ENCODE assay signal across 19 cellular contexts in the genomic region with DNA sequence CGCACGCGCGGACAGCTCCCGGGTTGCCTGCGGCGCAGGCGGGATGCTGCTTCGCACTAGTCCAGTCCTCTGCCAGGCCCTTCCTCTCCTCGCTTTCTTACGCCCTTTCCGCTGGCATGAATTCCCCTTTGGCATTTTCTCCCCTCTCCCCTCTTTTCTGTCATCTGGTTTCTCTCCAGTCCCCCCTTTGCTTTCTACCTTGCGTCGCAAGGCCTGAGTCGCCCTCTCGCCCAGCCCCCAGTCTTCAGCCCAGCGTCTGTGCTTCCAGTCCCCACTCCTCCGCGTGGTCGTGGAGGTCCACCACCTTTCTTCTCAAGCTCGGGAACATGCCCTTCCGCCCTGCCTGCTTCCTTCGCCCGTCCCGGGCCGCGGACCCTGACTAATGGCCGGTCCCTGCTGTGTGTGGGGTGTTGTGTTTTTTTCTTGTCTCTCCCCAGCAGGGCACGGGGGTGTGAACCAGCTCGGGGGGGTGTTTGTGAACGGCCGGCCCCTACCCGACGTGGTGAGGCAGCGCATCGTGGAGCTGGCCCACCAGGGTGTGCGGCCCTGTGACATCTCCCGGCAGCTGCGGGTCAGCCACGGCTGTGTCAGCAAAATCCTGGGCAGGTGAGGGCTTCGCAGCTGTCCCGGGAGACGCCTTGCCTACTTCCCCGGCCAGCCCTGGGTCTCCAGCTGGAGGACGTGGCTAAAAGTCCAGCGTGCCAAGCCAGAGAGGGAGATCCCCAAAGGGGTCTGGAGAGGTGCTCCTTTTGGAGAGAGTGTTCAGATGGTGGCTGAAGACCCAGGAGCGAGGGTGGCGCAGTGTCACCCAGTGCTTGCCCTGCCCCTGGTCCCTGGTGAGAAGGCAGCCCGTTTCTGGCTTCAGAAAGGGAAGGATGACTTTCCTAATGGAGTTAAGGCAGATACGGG. TPM values are rescaled to one million over a fixed set of nuclear protein-coding genes. Genes with fewer than 3 reads are reported as not detected.
DNase-seq lines count a peak whose midpoint lies in the region; ATAC-seq, FAIRE-seq and TF ChIP-seq lines count a peak whose summit lies in the region.
"Had no signal": no experiment of that assay in that cellular context is flagged by ENCODE, and none has a peak within 500 bp of the region (broad histone marks: within the 10 kb centered on the region; RNA-seq: fewer than 3 reads in every experiment).

No MANE protein-coding gene starts in this region.

- no peak overlapping the region for H2BK120ac ChIP-seq in H1 (replicated peaks; ENCODE audit: low read depth, low read length)

- H3K27ac ChIP-seq in A549 (no peak overlapping the region), H1 (ENCODE audit: low read depth, low read length) (no peak overlapping the region), substantia nigra (ENCODE audit: low read depth, low read length, poor library complexity, severe bottlenecking) (no peak overlapping the region)
- H3K27ac ChIP-seq: breast epithelium, left lung, suprapubic skin had no signal

- TF ChIP-seq RAD21 in A549 (conservative IDR thresholded peaks at IDR 0.05 in 1 of 2, IDR thresholded peaks at IDR 0.05 in 1 of 2) (no peak), H1 (IDR thresholded peaks at IDR 0.05 in 1 of 2, conservative IDR thresholded peaks at IDR 0.05 in 1 of 2; ENCODE audit: low read depth in 2 of 2, low read length in 2 of 2) (no peak)

- H3K9me3 ChIP-seq in A549 (no peaks in the 10 kb centered on the region), H1 (ENCODE audit: insufficient read depth in 2 of 2, low read depth in 1 of 2, low read length in 1 of 2) (no peaks in the 10 kb centered on the region)
- H3K9me3 ChIP-seq: breast epithelium, left lung, suprapubic skin had no signal

- H3K4me2 ChIP-seq in A549: no peak overlapping the region
- no peak overlapping the region; a peak in 1 of 4 replicates for H3K4me2 ChIP-seq in H1 (ENCODE audit: insufficient read depth in 1 of 2, low read depth in 2 of 2, low read length in 2 of 2)

- FAIRE-seq in A549 (lab: Jason Lieb, UNC): no peak
- FAIRE-seq in H1 (lab: Jason Lieb, UNC): no peak

- H3K79me2 ChIP-seq in H1 (ENCODE audit: control insufficient read depth in 1 of 2, insufficient read depth in 2 of 2, low read length in 2 of 2): no peaks in the 10 kb centered on the region

- H3K79me1 ChIP-seq in H1 (ENCODE audit: low read depth, low read length): no peaks in the 10 kb centered on the region

- H2BK12ac ChIP-seq in H1 (ENCODE audit: low read depth, low read length): peak overlapping the region; percentile 43; the same call in 1 of the 2 replicates

- no peak overlapping the region for H3K4me3 ChIP-seq in A549
- H3K4me3 ChIP-seq in H1 (ENCODE audit: extremely low read depth in 1 of 4, insufficient read depth in 2 of 4, low read depth in 3 of 4, low read length in 4 of 4): no peak overlapping the region
- H3K4me3 ChIP-seq: left lung had no signal

- no peak overlapping the region for H3K56ac ChIP-seq in H1 (replicated peaks; ENCODE audit: insufficient read length, low read depth, low read length)

- no peak for ATAC-seq in A549
- ATAC-seq: left lung had no signal

- H3K4me3 Mint-ChIP-seq in nephron progenitor cell (peak overlapping the region; percentile 96), progenitor cell of endocrine pancreas (ENCODE audit: low read depth) (no peak overlapping the region)

- H3K36me3 Mint-ChIP-seq in nephron progenitor cell (ENCODE audit: low read depth) (peaks cover 65% of the 10 kb centered on the region), progenitor cell of endocrine pancreas (ENCODE audit: insufficient read depth) (no peaks in the 10 kb centered on the region)

- H2BK15ac ChIP-seq in H1 (ENCODE audit: low read length): no peak overlapping the region

- TF ChIP-seq CTCF in A549 (IDR thresholded peaks at IDR 0.05) (no peak), GM13976 (IDR thresholded peaks at IDR 0.05; ENCODE audit: borderline replicate concordance, control extremely low read depth, extremely low read depth, insufficient read depth, missing control alignments) (no peak), H1 (IDR thresholded peaks at IDR 0.05; ENCODE audit: control extremely low read depth in 1 of 3, insufficient read depth in 1 of 3, low read depth in 1 of 3, low read length in 3 of 3) (no peak), nephron progenitor cell (IDR thresholded peaks at IDR 0.05) (no peak), progenitor cell of endocrine pancreas (IDR thresholded peaks at IDR 0.05; ENCODE audit: unreplicated experiment) (no peak)

- H3K27me3 ChIP-seq in H1 (replicated peaks in 1 of 4; ENCODE audit: control insufficient read depth in 3 of 4, extremely low read depth in 1 of 4, insufficient read depth in 3 of 4, low read length in 3 of 4): peaks cover 83 to 94% (median 92%) of the 10 kb centered on the region in 4 experiments

- no peak for TF ChIP-seq POLR2A in A549 (IDR thresholded peaks at IDR 0.05; ENCODE audit: low read length)
- TF ChIP-seq POLR2A in H1 (IDR thresholded peaks at IDR 0.05; ENCODE audit: control extremely low read depth in 1 of 2, low read depth in 2 of 2, low read length in 2 of 2): no peak

- no peak overlapping the region for H2AFZ ChIP-seq in H1 (ENCODE audit: low read length)

- H3K27me3 Mint-ChIP-seq in nephron progenitor cell (ENCODE audit: low read depth, poor library complexity): peaks cover 86% of the 10 kb centered on the region
- H3K27me3 Mint-ChIP-seq in progenitor cell of endocrine pancreas: peaks cover 89% of the 10 kb centered on the region

- H4K91ac ChIP-seq in H1 (replicated peaks; ENCODE audit: insufficient read length, low read length): no peak overlapping the region

- DNase-seq in A549 (ENCODE audit: low read depth in 1 of 2, low spot score in 1 of 2) (no peak), GM13976 (ENCODE audit: low spot score) (peak; percentile 36), H1 (ENCODE audit: low read depth in 1 of 2, low spot score in 2 of 2) (peak in 1 of 2 experiments; percentile 55), nephron progenitor cell (no peak), progenitor cell of endocrine pancreas (ENCODE audit: low spot score, unreplicated experiment) (no peak), NCI-H510A (lab: John Stamatoyannopoulos, UW) (no peak), substantia nigra (lab: John Stamatoyannopoulos, UW) (no peak), HuH-7 (ENCODE audit: low spot score) (no peak)
- DNase-seq: activated CD4-positive, CD25-positive, alpha-beta regulatory T cell; activated naive CD4-positive, alpha-beta T cell treated with Interleukin-2 at 50 U/mL for 16 hours; GDM1; HCEC 1CT; left lung; NCI-H1417 treated with DMSO at 0.1 percent for 48 hours; NCI-H2171; NCI-H82 had no signal

- WGBS in A549 (ENCODE audit: missing lambda C conversion rate): 59% methylated on average over 48 of the region's 50 CpGs
- 12% methylated on average over 50 of the region's 50 CpGs; no CpG with 5 or more reads in 1 of the 2 experiments for WGBS in H1 (ENCODE audit: extremely low coverage in 1 of 2, insufficient coverage in 1 of 2, insufficient read length in 1 of 2, insufficient replicate concordance in 2 of 2, low coverage in 1 of 2, low lambda C conversion rate in 2 of 2, missing lambda C conversion rate in 1 of 2), 2 experiments

- H3K23ac ChIP-seq in H1 (ENCODE audit: insufficient read length): no peak overlapping the region

- CTCF ChIA-PET in A549 (lab: Yijun Ruan, JAX) (interaction anchor here (1.1 to 1.7 kb wide), 3 partner anchors 121 to 187 kb away, joined by 3 to 4 read pairs (median 4); no protein-coding TSS in a partner anchor), H1 (lab: Charles Lee; ENCODE audit: partially characterized antibody) (interaction anchor here (0.6 to 5.0 kb wide), 16 partner anchors 9 to 393 kb away, joined by 3 to 30 read pairs (median 4); no protein-coding TSS in a partner anchor)

- peaks cover 7% of the 10 kb centered on the region; the same call in 2 of the 3 replicates for H3K4me1 ChIP-seq in A549
- H3K4me1 ChIP-seq in H1 (replicated peaks in 1 of 4; ENCODE audit: control insufficient read depth in 3 of 4, insufficient read depth in 4 of 4, low read length in 3 of 4): peaks cover 0 to 14% (median 7%) of the 10 kb centered on the region in 4 experiments; a peak in 6 of 7 replicates

- H2AK5ac ChIP-seq in H1 (ENCODE audit: low read depth, low read length): 0 out of 2 replicates have a peak overlapping the region, but pooled peaks have one; percentile 3

- H3K4me1 Mint-ChIP-seq in nephron progenitor cell (peaks cover 67% of the 10 kb centered on the region), progenitor cell of endocrine pancreas (ENCODE audit: low read depth) (peaks cover 7% of the 10 kb centered on the region)

- H3K18ac ChIP-seq in H1 (ENCODE audit: extremely low read depth, low read length): no peak overlapping the region

- H3K9me3 Mint-ChIP-seq in nephron progenitor cell (no peaks in the 10 kb centered on the region), progenitor cell of endocrine pancreas (ENCODE audit: low read depth) (no peaks in the 10 kb centered on the region)

- in situ Hi-C loops in GM13976 (cut with MboI; ENCODE audit: low sequenced_read_pairs, unreplicated experiment): loop anchor here (25.0 kb wide), 1 partner anchor 187 kb away; no protein-coding TSS in a partner anchor

- H3K9ac ChIP-seq in H1 (replicated peaks in 1 of 4; ENCODE audit: extremely low read depth in 1 of 4, low read depth in 3 of 4, low read length in 3 of 4): no peak overlapping the region

- H3K36me3 ChIP-seq in H1 (ENCODE audit: control insufficient read depth in 2 of 4, insufficient read depth in 4 of 4, low read length in 3 of 4): peaks cover 0 to 7% (median 0%) of the 10 kb centered on the region in 4 experiments; a peak in 1 of 8 replicates
- H3K36me3 ChIP-seq: breast epithelium, left lung, suprapubic skin had no signal

- H3K4ac ChIP-seq in H1 (replicated peaks; ENCODE audit: insufficient read length, low read depth, low read length): no peak overlapping the region

- H2BK20ac ChIP-seq in H1 (ENCODE audit: low read length): no peak overlapping the region

- peak overlapping the region; percentile 28; the same call in 1 of the 2 replicates for H4K8ac ChIP-seq in H1 (ENCODE audit: extremely low read depth, insufficient read depth, low read length)

- H4K20me1 ChIP-seq in H1 (replicated peaks in 1 of 2; ENCODE audit: control insufficient read depth in 1 of 2, insufficient read depth in 2 of 2, low read length in 2 of 2): peaks cover 16 to 39% of the 10 kb centered on the region in 2 experiments

- H3K27ac Mint-ChIP-seq in nephron progenitor cell (no peak overlapping the region), progenitor cell of endocrine pancreas (no peak overlapping the region)

- POLR2A ChIA-PET in A549 (lab: Yijun Ruan, JAX) (no interaction called here), H1 (lab: Charles Lee; ENCODE audit: partially characterized antibody) (interaction anchor here (3.3 kb wide), 1 partner anchor 75 kb away, joined by 12 read pairs; no protein-coding TSS in a partner anchor)

- H2BK5ac ChIP-seq in H1 (ENCODE audit: low read depth, low read length): no peak overlapping the region

- no peak overlapping the region for H3K14ac ChIP-seq in H1 (ENCODE audit: insufficient read length)

- no peak overlapping the region for H4K5ac ChIP-seq in H1 (ENCODE audit: insufficient read length, low read depth, low read length)

- peaks cover 2% of the 10 kb centered on the region; the same call in 1 of the 2 replicates for H3K23me2 ChIP-seq in H1 (ENCODE audit: low read depth, low read length)

- no peak for TF ChIP-seq EP300 in A549 (IDR thresholded peaks at IDR 0.05)
- no peak for TF ChIP-seq EP300 in H1 (IDR thresholded peaks at IDR 0.05; ENCODE audit: borderline replicate concordance in 1 of 2, low read depth in 2 of 2, low read length in 2 of 2)

RNA-seq across cellular contexts. Expression of a gene that starts 4.2 kb away (rescaled TPM):
- 0.05 and 0.06 TPM in 2 replicates for polyA plus RNA-seq in A549 (2011; rRNA removed)
- polyA plus RNA-seq in A549 (2012; cell fraction: cytosol; rRNA removed): 0.04 and 0.05 TPM in 2 replicates
- polyA plus RNA-seq in A549 (2012; cell fraction: nucleus; rRNA removed): 0.14 and 0.24 TPM in 2 replicates
- 0.18 to 0.21 TPM (median 0.21 TPM) in 3 replicates for polyA plus RNA-seq in A549 (2017; fragmentation: RNase III; extraction: RNeasy Plus Mini Kit Qiagen cat#74134 plus additional on column Dnase treatment)
- polyA minus RNA-seq in A549 (2011; rRNA and poly(A)+ RNA removed): 0.10 TPM in 1 of 2 replicates, not detected in the other
- total RNA-seq in H1 (2021; fragmentation: NEBNext Ultra II Directional; extraction: Animal tissue kit (Norgen Biotek cat#: 25700)): not detected in 2 replicates
- 0.02 TPM in 1 of 2 replicates, not detected in the other for polyA plus RNA-seq in H1 (2011; rRNA removed)
- not detected for polyA plus RNA-seq in H1 (2011; cell fraction: cytosol; rRNA removed)
- polyA plus RNA-seq in H1 (2011; cell fraction: nucleus; rRNA removed): not detected
- polyA plus RNA-seq in H1 (2012, experiment 1 of 2): 0.05 TPM in 1 of 4 replicates, not detected in the others
- not detected for polyA plus RNA-seq in H1 (2012, experiment 2 of 2)
- polyA plus RNA-seq in H1 (2013, experiment 1 of 2): not detected
- 0.06 TPM for polyA plus RNA-seq in H1 (2013, experiment 2 of 2)
- polyA minus RNA-seq in H1 (2011; rRNA and poly(A)+ RNA removed): not detected in 2 replicates
- polyA minus RNA-seq in H1 (2011; cell fraction: cytosol; rRNA and poly(A)+ RNA removed): not detected
- not detected for polyA minus RNA-seq in H1 (2011; cell fraction: nucleus; rRNA and poly(A)+ RNA removed)
- not detected in 2 replicates for total RNA-seq in progenitor cell of endocrine pancreas
- total RNA-seq: HT-29, left lung, suprapubic skin had no signal
